ENCODE assay signal across 16 cellular contexts in genomic region chr19:35112995-35113693, GRCh38. TPM values are rescaled to one million over a fixed set of nuclear protein-coding genes. Genes with fewer than 3 reads are reported as not detected.
DNase-seq lines count a peak whose midpoint lies in the region; TF ChIP-seq lines count a peak whose summit lies in the region.
"Had no signal": no experiment of that assay in that cellular context is flagged by ENCODE, and none has a peak within 500 bp of the region (broad histone marks: within the 10 kb centered on the region; RNA-seq: fewer than 3 reads in every experiment).

No MANE protein-coding gene starts in this region.

- CTCF ChIA-PET in RWPE1 (lab: Yijun Ruan, JAX) = interaction anchor here (0.7 kb wide), 2 partner anchors 58 to 358 kb away, joined by 4 read pairs; no protein-coding TSS in a partner anchor

- no peaks in the 10 kb centered on the region for H3K36me3 ChIP-seq in right atrium auricular region

- no peak overlapping the region for H3K4me3 ChIP-seq in right atrium auricular region

- no peaks in the 10 kb centered on the region for H3K36me3 Mint-ChIP-seq in mesothelial cell of epicardium
- H3K36me3 Mint-ChIP-seq: IgD-negative memory B cell had no signal

- TF ChIP-seq CTCF in RWPE1 (conservative IDR thresholded peaks at IDR 0.05; ENCODE audit: low read depth) (no peak), mesothelial cell of epicardium (IDR thresholded peaks at IDR 0.05; ENCODE audit: unreplicated experiment) (no peak), right atrium auricular region (IDR thresholded peaks at IDR 0.05) (no peak)

- H3K4me1 ChIP-seq in right atrium auricular region = peaks cover 0 to 12% of the 10 kb centered on the region in 2 donors

- H3K4me1 Mint-ChIP-seq in mesothelial cell of epicardium = peaks cover 26% of the 10 kb centered on the region

- no peaks in the 10 kb centered on the region for H3K9me3 ChIP-seq in right atrium auricular region

- no peak overlapping the region for H3K27ac Mint-ChIP-seq in mesothelial cell of epicardium
- H3K27ac Mint-ChIP-seq: B cell; CD4-positive, alpha-beta T cell; IgD-negative memory B cell had no signal

- POLR2A ChIA-PET in RWPE1 (lab: Yijun Ruan, JAX; ENCODE audit: low non-redundant PET) = no interaction called here

- no peak overlapping the region for H3K4me3 Mint-ChIP-seq in mesothelial cell of epicardium
- H3K4me3 Mint-ChIP-seq: B cell; CD4-positive, alpha-beta T cell; IgD-negative memory B cell had no signal

- H3K27ac ChIP-seq in RWPE1 (peak overlapping the region; percentile 86), cingulate gyrus (ENCODE audit: low read depth, low read length) (peak overlapping the region; percentile 85), substantia nigra (ENCODE audit: low read depth, low read length, poor library complexity, severe bottlenecking) (peak overlapping the region; percentile 99), right atrium auricular region (no peak overlapping the region)

- no peaks in the 10 kb centered on the region for H3K27me3 ChIP-seq in right atrium auricular region

- no peaks in the 10 kb centered on the region for H3K9me3 Mint-ChIP-seq in mesothelial cell of epicardium
- H3K9me3 Mint-ChIP-seq: CD4-positive, alpha-beta T cell; IgD-negative memory B cell had no signal

- DNase-seq in RWPE1 (ENCODE audit: low spot score) (no peak), substantia nigra (lab: John Stamatoyannopoulos, UW) (no peak), mesothelial cell of epicardium (ENCODE audit: low spot score in 2 of 2, unreplicated experiment in 2 of 2) (no peak), right atrium auricular region (ENCODE audit: low spot score) (no peak)
- DNase-seq: CD4-positive, alpha-beta T cell; DND-41; GDM1; MV-4-11; NCI-H1436; NCI-H2081; NCI-H510A treated with DMSO at 0.1 percent for 48 hours had no signal

- H3K27me3 Mint-ChIP-seq in mesothelial cell of epicardium (ENCODE audit: low read depth) = peaks cover 4% of the 10 kb centered on the region
- H3K27me3 Mint-ChIP-seq: CD4-positive, alpha-beta T cell had no signal

RNA-seq across cellular contexts. Expression of gene FXYD3, which starts 2.5 kb away (rescaled TPM):
- total RNA-seq in mesothelial cell of epicardium (5.5 to 8.3 TPM (median 6.6 TPM) in 3 replicates), right atrium auricular region (1 to 10 TPM in 1 of 2 donors, under 1 TPM in 1; 0.98 to 1.6 TPM)
- total RNA-seq: B cell; CD4-positive, alpha-beta T cell had no signal

RNA-seq across cellular contexts. Expression of gene LGI4, which starts 21.7 kb away (rescaled TPM):
- total RNA-seq in mesothelial cell of epicardium (1.1 to 2.0 TPM (median 1.4 TPM) in 3 replicates), right atrium auricular region (10 to 100 TPM; 10.9 to 42.5 TPM)
- total RNA-seq: HT-29 had no signal

RNA-seq across cellular contexts. Expression of gene FXYD1, which starts 25.5 kb away (rescaled TPM):
- total RNA-seq in mesothelial cell of epicardium = 2.8 to 4.3 TPM (median 3.6 TPM) in 3 replicates
- total RNA-seq in right atrium auricular region = 100 to 1,000 TPM; 166 to 175 TPM
- total RNA-seq: HT-29, RPMI7951 had no signal

RNA-seq across cellular contexts. Expression of gene FXYD7, which starts 29.9 kb away (rescaled TPM):
- total RNA-seq in mesothelial cell of epicardium (0.41 to 1.3 TPM (median 0.69 TPM) in 3 replicates), right atrium auricular region (not detected)
- total RNA-seq: HT-29, RPMI7951 had no signal

RNA-seq across cellular contexts. Expression of gene FXYD5, which starts 41.4 kb away (rescaled TPM):
- 23.1 to 27.0 TPM (median 24.7 TPM) in 3 replicates for total RNA-seq in mesothelial cell of epicardium
- 10 to 100 TPM; 31.3 to 77.7 TPM for total RNA-seq in right atrium auricular region

Comparison
In these comparisons a context has a peak if more than half of its experiments do, and no peak if none do; other contexts are left out.
1. H3K27ac ChIP-seq: peak in RWPE1 (single experiment), cingulate gyrus (single experiment) and substantia nigra (single experiment); none in right atrium auricular region (0 of 2).
2. RNA of gene FXYD1, which starts 25.5 kb away (total RNA-seq): 166 to 175 TPM in right atrium auricular region; 2.8 to 4.3 TPM in mesothelial cell of epicardium; every median in the first group is over 10 times any median in the second.